In genomic region chr9:6644346-6645152, GRCh38 we compare ENCODE assay signal across 8 cellular contexts. TPM values are rescaled to one million over a fixed set of nuclear protein-coding genes. Genes with fewer than 3 reads are reported as not detected.
DNase-seq lines count a peak whose midpoint lies in the region; ATAC-seq and TF ChIP-seq lines count a peak whose summit lies in the region.

No MANE protein-coding gene starts in this region.

- H3K27me3 Mint-ChIP-seq in CD8-positive, alpha-beta T cell (ENCODE audit: low read depth) = peaks cover 64% of the 10 kb centered on the region
- H3K27me3 Mint-ChIP-seq in IgD-negative memory B cell (peaks cover 37% of the 10 kb centered on the region), chondrocyte (ENCODE audit: low read depth) (peaks cover 77% of the 10 kb centered on the region), nephron (ENCODE audit: low read depth) (peaks cover 83% of the 10 kb centered on the region)

- peaks cover 19% of the 10 kb centered on the region for H3K4me1 Mint-ChIP-seq in CD8-positive, alpha-beta T cell (ENCODE audit: low read depth)
- H3K4me1 Mint-ChIP-seq in IgD-negative memory B cell (peaks cover 15 to 23% (median 17%) of the 10 kb centered on the region in 3 donors), chondrocyte (ENCODE audit: low read depth) (peaks cover 16% of the 10 kb centered on the region), nephron (peaks cover 16% of the 10 kb centered on the region)

- no peaks in the 10 kb centered on the region for H3K9me3 ChIP-seq in CD8-positive, alpha-beta T cell (ENCODE audit: low read length)
- H3K9me3 ChIP-seq in uterus = no peaks in the 10 kb centered on the region

- no peaks in the 10 kb centered on the region for H3K36me3 ChIP-seq in CD8-positive, alpha-beta T cell (ENCODE audit: insufficient read depth, low read length)
- H3K36me3 ChIP-seq in uterus = no peaks in the 10 kb centered on the region

- TF ChIP-seq CTCF in CD8-positive, alpha-beta T cell (IDR thresholded peaks at IDR 0.05) = no peak
- TF ChIP-seq CTCF in chondrocyte (IDR thresholded peaks at IDR 0.05) (no peak), nephron (IDR thresholded peaks at IDR 0.05; ENCODE audit: unreplicated experiment in 3 of 3) (no peak), uterus (IDR thresholded peaks at IDR 0.05) (no peak)

- no peaks in the 10 kb centered on the region for H3K9me3 Mint-ChIP-seq in CD8-positive, alpha-beta T cell
- H3K9me3 Mint-ChIP-seq in IgD-negative memory B cell = no peaks in the 10 kb centered on the region
- H3K9me3 Mint-ChIP-seq in chondrocyte (ENCODE audit: low read depth) = no peaks in the 10 kb centered on the region
- H3K9me3 Mint-ChIP-seq in nephron = no peaks in the 10 kb centered on the region

- peak overlapping the region; percentile 42 for H3K4me3 ChIP-seq in CD8-positive, alpha-beta T cell (ENCODE audit: low read depth, low read length)
- H3K4me3 ChIP-seq in uterus = peak overlapping the region in 1 of 2 donors; percentile 6

- no peaks in the 10 kb centered on the region for H3K36me3 Mint-ChIP-seq in CD8-positive, alpha-beta T cell
- H3K36me3 Mint-ChIP-seq in IgD-negative memory B cell (peaks cover 7% of the 10 kb centered on the region), chondrocyte (ENCODE audit: low read depth) (peaks cover 3% of the 10 kb centered on the region), nephron (ENCODE audit: low read depth) (no peaks in the 10 kb centered on the region)

- no peak for DNase-seq in CD8-positive, alpha-beta T cell
- DNase-seq in chondrocyte (ENCODE audit: low spot score) (no peak), uterus (no peak), T-helper 9 cell (no peak), Right ventricle myocardium superior (no peak)

- TF ChIP-seq POLR2A in uterus (IDR thresholded peaks at IDR 0.05) = no peak

- no peak overlapping the region for H3K27ac ChIP-seq in CD8-positive, alpha-beta T cell (ENCODE audit: low read depth, low read length)
- H3K27ac ChIP-seq in uterus = no peak overlapping the region

- intact Hi-C loops in CD8-positive, alpha-beta T cell (cut with DNase I, micrococcal nuclease) = no loop called here
- intact Hi-C loops in uterus (cut with DNase I; ENCODE audit: low total_unique reads) = no loop called here
- intact Hi-C loops in Right ventricle myocardium superior (cut with DNase I) = no loop called here

- CTCF ChIA-PET in CD8-positive, alpha-beta T cell (lab: Charles Lee) = interaction anchor here (0.5 kb wide), 1 partner anchor 77 kb away, joined by 4 read pairs; no protein-coding TSS in a partner anchor

- H3K27me3 ChIP-seq in CD8-positive, alpha-beta T cell (ENCODE audit: insufficient read depth, low read length) = peaks cover 20% of the 10 kb centered on the region
- H3K27me3 ChIP-seq in uterus = peaks cover 0 to 31% of the 10 kb centered on the region in 2 donors

- ATAC-seq in CD8-positive, alpha-beta T cell = no peak
- ATAC-seq in HG03097 (IDR thresholded peaks at IDR 0.05; ENCODE audit: low FRiP score, unreplicated experiment) = no peak
- no peak for ATAC-seq in Right ventricle myocardium superior (ENCODE audit: poor library complexity)

- no peak overlapping the region for H3K27ac Mint-ChIP-seq in CD8-positive, alpha-beta T cell
- H3K27ac Mint-ChIP-seq in IgD-negative memory B cell (peak overlapping the region in 2 of 3 donors; percentile 15 to 52), chondrocyte (ENCODE audit: unreplicated experiment) (no peak overlapping the region), nephron (no peak overlapping the region)

- H3K4me1 ChIP-seq in CD8-positive, alpha-beta T cell (ENCODE audit: insufficient read depth, low read length) = peaks cover 21% of the 10 kb centered on the region
- peaks cover 0 to 6% of the 10 kb centered on the region in 2 donors for H3K4me1 ChIP-seq in uterus

- peak overlapping the region; percentile 78 for H3K4me3 Mint-ChIP-seq in CD8-positive, alpha-beta T cell
- H3K4me3 Mint-ChIP-seq in IgD-negative memory B cell (peak overlapping the region; percentile 79 to 92 (median 84)), chondrocyte (ENCODE audit: unreplicated experiment) (peak overlapping the region; percentile 60), nephron (peak overlapping the region; percentile 83 to 88 (median 84))

- POLR2A ChIA-PET in CD8-positive, alpha-beta T cell (lab: Charles Lee) = interaction anchor here (0.6 kb wide), 1 partner anchor 37 kb away, joined by 3 read pairs; no protein-coding TSS in a partner anchor

RNA-seq across cellular contexts. Expression of gene GLDC, which starts 1.0 kb away (rescaled TPM):
- not detected for total RNA-seq in CD8-positive, alpha-beta T cell
- polyA plus RNA-seq in IgD-negative memory B cell = 1.0 TPM
- total RNA-seq in chondrocyte (0.25 to 0.48 TPM (median 0.44 TPM) in 3 replicates), uterus (1 to 10 TPM in 1 of 4 donors, under 1 TPM in 2, not detected in 1; 0.26 to 8.4 (median 0.79) TPM), Right ventricle myocardium superior (not detected)

Comparison
In these comparisons a context has a peak if more than half of its experiments do, and no peak if none do; other contexts are left out.
1. H3K27ac Mint-ChIP-seq: peak in IgD-negative memory B cell (2 of 3); none in CD8-positive, alpha-beta T cell (single experiment), chondrocyte (single experiment) and nephron (0 of 3).
2. Peak in every context shown above with its lines, with median percentiles within 50 percentile points of each other: H3K4me3 Mint-ChIP-seq.